In the genomic region with DNA sequence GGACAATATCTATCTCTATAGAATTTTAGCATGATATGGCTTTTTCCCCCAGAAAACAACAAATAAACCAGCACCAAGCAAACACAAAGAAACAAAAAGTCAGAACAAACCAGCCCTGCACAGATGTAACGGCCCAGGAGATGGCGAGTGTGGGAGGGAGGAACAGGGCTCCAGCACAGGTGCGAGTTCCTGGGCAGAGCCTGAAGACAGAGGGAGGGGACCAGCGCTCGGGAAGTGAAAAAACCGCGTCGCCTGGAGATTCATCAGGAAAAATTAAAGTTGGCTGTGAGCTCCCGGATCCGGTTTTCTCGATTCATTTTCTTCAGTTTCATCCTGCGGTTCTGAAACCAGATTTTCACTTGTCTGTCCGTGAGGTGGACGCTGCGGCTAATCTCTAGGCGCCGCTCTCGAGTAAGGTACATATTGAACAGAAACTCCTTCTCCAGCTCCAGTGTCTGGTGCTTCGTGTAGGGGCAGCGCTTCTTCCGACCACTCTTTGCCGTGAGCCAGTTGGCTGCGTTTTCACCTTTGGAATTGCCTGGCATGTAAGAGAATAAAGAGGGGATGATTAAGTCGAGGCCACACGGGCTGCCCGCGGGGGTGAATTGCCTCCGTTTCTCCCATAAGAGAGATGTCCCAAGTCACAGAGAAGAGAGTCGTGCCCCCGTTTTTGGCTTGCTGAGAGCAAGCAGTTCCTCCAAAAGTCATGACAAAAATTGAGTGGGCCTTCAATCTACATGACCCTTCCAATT, we compare ENCODE assay signal across 9 cellular contexts. TPM values are rescaled to one million over a fixed set of nuclear protein-coding genes. Genes with fewer than 3 reads are reported as not detected.
DNase-seq lines count a peak whose midpoint lies in the region; ATAC-seq and TF ChIP-seq lines count a peak whose summit lies in the region.
"Had no signal": no experiment of that assay in that cellular context is flagged by ENCODE, and none has a peak within 500 bp of the region (broad histone marks: within the 10 kb centered on the region; RNA-seq: fewer than 3 reads in every experiment).

No MANE protein-coding gene starts in this region.

- H3K9me3 Mint-ChIP-seq in glutamatergic neuron (ENCODE audit: unreplicated experiment) (peaks cover 13% of the 10 kb centered on the region), type B pancreatic cell (no peaks in the 10 kb centered on the region)

- peak overlapping the region; percentile 82; the same call in 1 of the 2 replicates for H3K27ac ChIP-seq in SJCRH30
- H3K27ac ChIP-seq: right lobe of liver had no signal

- peaks cover 43% of the 10 kb centered on the region for H3K27me3 Mint-ChIP-seq in glutamatergic neuron (ENCODE audit: unreplicated experiment)
- H3K27me3 Mint-ChIP-seq in type B pancreatic cell = peaks cover 85% of the 10 kb centered on the region

- no peaks in the 10 kb centered on the region for H3K9me3 ChIP-seq in SJCRH30 (replicated peaks)
- H3K9me3 ChIP-seq: right lobe of liver had no signal

- H3K4me1 Mint-ChIP-seq in glutamatergic neuron (ENCODE audit: low read depth, unreplicated experiment) = no peaks in the 10 kb centered on the region
- peaks cover 15% of the 10 kb centered on the region for H3K4me1 Mint-ChIP-seq in type B pancreatic cell (ENCODE audit: unreplicated experiment)

- TF ChIP-seq CTCF in glutamatergic neuron (IDR thresholded peaks at IDR 0.05; ENCODE audit: partially characterized antibody, unreplicated experiment) (no peak), type B pancreatic cell (conservative IDR thresholded peaks at IDR 0.05) (no peak)

- H3K36me3 Mint-ChIP-seq in glutamatergic neuron (ENCODE audit: unreplicated experiment) (peaks cover 4% of the 10 kb centered on the region), type B pancreatic cell (no peaks in the 10 kb centered on the region)

- H3K4me3 Mint-ChIP-seq in glutamatergic neuron (ENCODE audit: unreplicated experiment) (no peak overlapping the region), type B pancreatic cell (peak overlapping the region; percentile 84)

- peak overlapping the region; percentile 84 for H3K4me3 ChIP-seq in SJCRH30
- H3K4me3 ChIP-seq: right lobe of liver had no signal

- peaks cover 5% of the 10 kb centered on the region; the same call in 1 of the 2 replicates for H3K36me3 ChIP-seq in SJCRH30
- H3K36me3 ChIP-seq: right lobe of liver had no signal

- ATAC-seq in HG02678 (IDR thresholded peaks at IDR 0.05; ENCODE audit: unreplicated experiment) = no peak
- ATAC-seq: right lobe of liver had no signal

- peaks cover 8% of the 10 kb centered on the region for H3K4me1 ChIP-seq in SJCRH30

- no peaks in the 10 kb centered on the region for H3K27me3 ChIP-seq in SJCRH30

- H3K27ac Mint-ChIP-seq in glutamatergic neuron (ENCODE audit: unreplicated experiment) = no peak overlapping the region
- H3K27ac Mint-ChIP-seq in type B pancreatic cell = peak overlapping the region; percentile 39

- peak; percentile 62 for DNase-seq in activated effector memory CD4-positive, alpha-beta T cell treated with anti-CD3 and anti-CD28 coated beads, Interleukin-2, amount 50 U/mL, for 16 hours
- DNase-seq in activated effector memory CD4-positive, alpha-beta T cell treated with Interleukin-2 at 50 U/mL for 16 hours = no peak
- DNase-seq in SJCRH30 (no peak), glutamatergic neuron (peak; percentile 16), type B pancreatic cell (ENCODE audit: extremely low spot score, unreplicated experiment) (no peak), nucleus accumbens (lab: John Stamatoyannopoulos, UW) (no peak), AG08396 (ENCODE audit: low spot score) (no peak)

RNA-seq across cellular contexts. Expression of gene HOXA10, which starts 2.3 kb away (rescaled TPM):
- total RNA-seq in SJCRH30 (2014; rRNA removed; shearing (Covaris generic)) = 16.2 and 17.2 TPM in 2 replicates
- total RNA-seq in glutamatergic neuron (ENCODE audit: unreplicated experiment) (not detected), type B pancreatic cell (ENCODE audit: low replicate concordance) (0.29 and 4.9 TPM in 2 replicates)
- total RNA-seq: right lobe of liver had no signal

RNA-seq across cellular contexts. Expression of gene HOXA9, which starts 6.5 kb away (rescaled TPM):
- total RNA-seq in SJCRH30 (2014; rRNA removed; shearing (Covaris generic)) = 0.10 and 0.30 TPM in 2 replicates
- total RNA-seq in glutamatergic neuron (ENCODE audit: unreplicated experiment) (not detected), type B pancreatic cell (ENCODE audit: low replicate concordance) (0.67 and 4.1 TPM in 2 replicates)

RNA-seq across cellular contexts. Expression of gene HOXA11, which starts 13.2 kb away (rescaled TPM):
- total RNA-seq in SJCRH30 (2014; rRNA removed; shearing (Covaris generic)) = 5.0 and 5.8 TPM in 2 replicates
- total RNA-seq in glutamatergic neuron (ENCODE audit: unreplicated experiment) (not detected), type B pancreatic cell (ENCODE audit: low replicate concordance) (1.2 TPM in 1 of 2 replicates, not detected in the other)
- total RNA-seq: right lobe of liver had no signal

RNA-seq across cellular contexts. Expression of gene HOXA7, which starts 15.3 kb away (rescaled TPM):
- 38.6 and 40.4 TPM in 2 replicates for total RNA-seq in SJCRH30 (2014; rRNA removed; shearing (Covaris generic))
- total RNA-seq in glutamatergic neuron (ENCODE audit: unreplicated experiment) (not detected), type B pancreatic cell (ENCODE audit: low replicate concordance) (3.2 and 6.2 TPM in 2 replicates)
- total RNA-seq: right lobe of liver had no signal

RNA-seq across cellular contexts. Expression of gene HOXA3, which starts 19.4 kb away (rescaled TPM):
- total RNA-seq in SJCRH30 (2014; rRNA removed; shearing (Covaris generic)) = 12.0 and 12.2 TPM in 2 replicates
- total RNA-seq in glutamatergic neuron (ENCODE audit: unreplicated experiment) = not detected
- 40.5 and 92.8 TPM in 2 replicates for total RNA-seq in type B pancreatic cell (ENCODE audit: low replicate concordance)

Comparison
In these comparisons a context has a peak if more than half of its experiments do, and no peak if none do; other contexts are left out.
1. DNase-seq: peak in activated effector memory CD4-positive, alpha-beta T cell treated with anti-CD3 and anti-CD28 coated beads, Interleukin-2, amount 50 U/mL, for 16 hours (single experiment) and glutamatergic neuron (single experiment); none in activated effector memory CD4-positive, alpha-beta T cell treated with Interleukin-2 at 50 U/mL for 16 hours (single experiment), SJCRH30 (0 of 2), type B pancreatic cell (single experiment), nucleus accumbens (0 of 56) and AG08396 (single experiment).